1 cellular context compared by ENCODE assay signal in the genomic region with DNA sequence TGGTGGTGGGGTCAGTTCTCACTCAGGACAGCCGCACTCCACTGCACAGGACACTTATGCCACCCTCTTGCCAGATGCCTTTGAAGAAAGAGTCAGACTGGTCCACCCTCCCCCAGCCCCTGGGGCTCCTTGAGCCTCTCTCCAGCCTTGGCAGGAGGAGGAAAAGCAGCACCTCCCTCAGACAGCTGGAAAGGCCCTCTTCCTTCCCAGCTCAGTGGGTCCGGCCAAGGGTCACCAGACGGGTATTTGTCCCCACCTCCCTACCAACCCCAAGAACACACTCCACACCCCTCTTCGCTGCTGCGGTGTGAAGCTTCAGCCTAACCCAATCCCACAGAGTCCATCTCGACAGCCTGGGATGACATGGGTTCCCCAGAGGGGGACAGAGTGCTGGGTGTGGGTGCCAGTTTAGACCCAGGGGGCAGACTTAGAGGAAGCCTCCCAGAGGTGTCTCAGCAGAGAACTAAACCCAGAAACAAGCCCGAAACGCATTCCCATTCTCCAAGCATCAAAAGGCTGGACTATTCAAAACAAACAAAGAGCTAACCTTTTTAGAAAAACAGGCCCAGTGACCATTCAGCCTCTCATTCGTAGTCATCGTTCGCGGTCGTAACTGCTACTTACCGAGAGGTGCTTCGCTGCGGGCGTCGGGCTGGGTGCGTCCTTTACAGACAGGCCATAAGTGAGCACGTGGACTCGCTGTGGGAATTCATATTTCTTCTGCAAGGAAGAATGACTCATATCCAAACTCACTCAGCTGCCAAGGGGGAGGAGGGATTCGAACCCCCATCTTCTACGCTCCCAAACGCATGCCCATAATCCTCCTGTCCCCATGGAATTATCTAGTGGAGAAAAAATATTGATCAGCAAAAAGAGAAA.
TF ChIP-seq lines count a peak whose summit lies in the region.

No MANE protein-coding gene starts in this region.

TF ChIP-seq in K562, 482 proteins besides CTCF, POLR2A, EP300 and RAD21 (continued from another document and continues in another):
- TF ChIP-seq, protein P1, sequence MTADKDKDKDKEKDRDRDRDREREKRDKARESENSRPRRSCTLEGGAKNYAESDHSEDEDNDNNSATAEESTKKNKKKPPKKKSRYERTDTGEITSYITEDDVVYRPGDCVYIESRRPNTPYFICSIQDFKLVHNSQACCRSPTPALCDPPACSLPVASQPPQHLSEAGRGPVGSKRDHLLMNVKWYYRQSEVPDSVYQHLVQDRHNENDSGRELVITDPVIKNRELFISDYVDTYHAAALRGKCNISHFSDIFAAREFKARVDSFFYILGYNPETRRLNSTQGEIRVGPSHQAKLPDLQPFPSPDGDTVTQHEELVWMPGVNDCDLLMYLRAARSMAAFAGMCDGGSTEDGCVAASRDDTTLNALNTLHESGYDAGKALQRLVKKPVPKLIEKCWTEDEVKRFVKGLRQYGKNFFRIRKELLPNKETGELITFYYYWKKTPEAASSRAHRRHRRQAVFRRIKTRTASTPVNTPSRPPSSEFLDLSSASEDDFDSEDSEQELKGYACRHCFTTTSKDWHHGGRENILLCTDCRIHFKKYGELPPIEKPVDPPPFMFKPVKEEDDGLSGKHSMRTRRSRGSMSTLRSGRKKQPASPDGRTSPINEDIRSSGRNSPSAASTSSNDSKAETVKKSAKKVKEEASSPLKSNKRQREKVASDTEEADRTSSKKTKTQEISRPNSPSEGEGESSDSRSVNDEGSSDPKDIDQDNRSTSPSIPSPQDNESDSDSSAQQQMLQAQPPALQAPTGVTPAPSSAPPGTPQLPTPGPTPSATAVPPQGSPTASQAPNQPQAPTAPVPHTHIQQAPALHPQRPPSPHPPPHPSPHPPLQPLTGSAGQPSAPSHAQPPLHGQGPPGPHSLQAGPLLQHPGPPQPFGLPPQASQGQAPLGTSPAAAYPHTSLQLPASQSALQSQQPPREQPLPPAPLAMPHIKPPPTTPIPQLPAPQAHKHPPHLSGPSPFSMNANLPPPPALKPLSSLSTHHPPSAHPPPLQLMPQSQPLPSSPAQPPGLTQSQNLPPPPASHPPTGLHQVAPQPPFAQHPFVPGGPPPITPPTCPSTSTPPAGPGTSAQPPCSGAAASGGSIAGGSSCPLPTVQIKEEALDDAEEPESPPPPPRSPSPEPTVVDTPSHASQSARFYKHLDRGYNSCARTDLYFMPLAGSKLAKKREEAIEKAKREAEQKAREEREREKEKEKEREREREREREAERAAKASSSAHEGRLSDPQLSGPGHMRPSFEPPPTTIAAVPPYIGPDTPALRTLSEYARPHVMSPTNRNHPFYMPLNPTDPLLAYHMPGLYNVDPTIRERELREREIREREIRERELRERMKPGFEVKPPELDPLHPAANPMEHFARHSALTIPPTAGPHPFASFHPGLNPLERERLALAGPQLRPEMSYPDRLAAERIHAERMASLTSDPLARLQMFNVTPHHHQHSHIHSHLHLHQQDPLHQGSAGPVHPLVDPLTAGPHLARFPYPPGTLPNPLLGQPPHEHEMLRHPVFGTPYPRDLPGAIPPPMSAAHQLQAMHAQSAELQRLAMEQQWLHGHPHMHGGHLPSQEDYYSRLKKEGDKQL (CRISPR knock-in tag; IDR thresholded peaks at IDR 0.05; ENCODE audit: borderline replicate concordance) = no peak
- TF ChIP-seq TAF7 (tag; IDR thresholded peaks at IDR 0.05) (no peak), STAT5A (IDR thresholded peaks at IDR 0.05; ENCODE audit: borderline replicate concordance, low read length) (no peak), L3MBTL2 (IDR thresholded peaks at IDR 0.05) (peak; percentile 91), ZNF696 (CRISPR knock-in tag; conservative IDR thresholded peaks at IDR 0.05) (no peak), CREB1 (IDR thresholded peaks at IDR 0.05) (no peak), CREB1 (CRISPR knock-in tag; IDR thresholded peaks at IDR 0.05) (no peak), ZC3H8 (IDR thresholded peaks at IDR 0.05) (no peak), HEY1 (CRISPR knock-in tag; IDR thresholded peaks at IDR 0.05; ENCODE audit: borderline replicate concordance) (no peak), NEUROD1 (IDR thresholded peaks at IDR 0.05; ENCODE audit: borderline replicate concordance, low read depth, low read length, partially characterized antibody) (no peak), NCOA4 (IDR thresholded peaks at IDR 0.05; ENCODE audit: partially characterized antibody) (no peak), ZNF184 (CRISPR knock-in tag; IDR thresholded peaks at IDR 0.05) (no peak), CBX5 (IDR thresholded peaks at IDR 0.05; ENCODE audit: borderline replicate concordance, low read depth) (no peak)
- TF ChIP-seq, protein P2, sequence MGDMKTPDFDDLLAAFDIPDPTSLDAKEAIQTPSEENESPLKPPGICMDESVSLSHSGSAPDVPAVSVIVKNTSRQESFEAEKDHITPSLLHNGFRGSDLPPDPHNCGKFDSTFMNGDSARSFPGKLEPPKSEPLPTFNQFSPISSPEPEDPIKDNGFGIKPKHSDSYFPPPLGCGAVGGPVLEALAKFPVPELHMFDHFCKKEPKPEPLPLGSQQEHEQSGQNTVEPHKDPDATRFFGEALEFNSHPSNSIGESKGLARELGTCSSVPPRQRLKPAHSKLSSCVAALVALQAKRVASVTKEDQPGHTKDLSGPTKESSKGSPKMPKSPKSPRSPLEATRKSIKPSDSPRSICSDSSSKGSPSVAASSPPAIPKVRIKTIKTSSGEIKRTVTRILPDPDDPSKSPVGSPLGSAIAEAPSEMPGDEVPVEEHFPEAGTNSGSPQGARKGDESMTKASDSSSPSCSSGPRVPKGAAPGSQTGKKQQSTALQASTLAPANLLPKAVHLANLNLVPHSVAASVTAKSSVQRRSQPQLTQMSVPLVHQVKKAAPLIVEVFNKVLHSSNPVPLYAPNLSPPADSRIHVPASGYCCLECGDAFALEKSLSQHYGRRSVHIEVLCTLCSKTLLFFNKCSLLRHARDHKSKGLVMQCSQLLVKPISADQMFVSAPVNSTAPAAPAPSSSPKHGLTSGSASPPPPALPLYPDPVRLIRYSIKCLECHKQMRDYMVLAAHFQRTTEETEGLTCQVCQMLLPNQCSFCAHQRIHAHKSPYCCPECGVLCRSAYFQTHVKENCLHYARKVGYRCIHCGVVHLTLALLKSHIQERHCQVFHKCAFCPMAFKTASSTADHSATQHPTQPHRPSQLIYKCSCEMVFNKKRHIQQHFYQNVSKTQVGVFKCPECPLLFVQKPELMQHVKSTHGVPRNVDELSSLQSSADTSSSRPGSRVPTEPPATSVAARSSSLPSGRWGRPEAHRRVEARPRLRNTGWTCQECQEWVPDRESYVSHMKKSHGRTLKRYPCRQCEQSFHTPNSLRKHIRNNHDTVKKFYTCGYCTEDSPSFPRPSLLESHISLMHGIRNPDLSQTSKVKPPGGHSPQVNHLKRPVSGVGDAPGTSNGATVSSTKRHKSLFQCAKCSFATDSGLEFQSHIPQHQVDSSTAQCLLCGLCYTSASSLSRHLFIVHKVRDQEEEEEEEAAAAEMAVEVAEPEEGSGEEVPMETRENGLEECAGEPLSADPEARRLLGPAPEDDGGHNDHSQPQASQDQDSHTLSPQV (IDR thresholded peaks at IDR 0.05) = no peak
- TF ChIP-seq, protein P3, sequence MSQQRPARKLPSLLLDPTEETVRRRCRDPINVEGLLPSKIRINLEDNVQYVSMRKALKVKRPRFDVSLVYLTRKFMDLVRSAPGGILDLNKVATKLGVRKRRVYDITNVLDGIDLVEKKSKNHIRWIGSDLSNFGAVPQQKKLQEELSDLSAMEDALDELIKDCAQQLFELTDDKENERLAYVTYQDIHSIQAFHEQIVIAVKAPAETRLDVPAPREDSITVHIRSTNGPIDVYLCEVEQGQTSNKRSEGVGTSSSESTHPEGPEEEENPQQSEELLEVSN (IDR thresholded peaks at IDR 0.05; ENCODE audit: borderline replicate concordance in 1 of 2, extremely low read depth in 1 of 2, insufficient read depth in 1 of 2, insufficient read length in 1 of 2, low read depth in 1 of 2, low read length in 1 of 2, poor library complexity in 1 of 2, severe bottlenecking in 1 of 2) = peak in 1 of 2 experiments; percentile 70
- TF ChIP-seq, protein P4, sequence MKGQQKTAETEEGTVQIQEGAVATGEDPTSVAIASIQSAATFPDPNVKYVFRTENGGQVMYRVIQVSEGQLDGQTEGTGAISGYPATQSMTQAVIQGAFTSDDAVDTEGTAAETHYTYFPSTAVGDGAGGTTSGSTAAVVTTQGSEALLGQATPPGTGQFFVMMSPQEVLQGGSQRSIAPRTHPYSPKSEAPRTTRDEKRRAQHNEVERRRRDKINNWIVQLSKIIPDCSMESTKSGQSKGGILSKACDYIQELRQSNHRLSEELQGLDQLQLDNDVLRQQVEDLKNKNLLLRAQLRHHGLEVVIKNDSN (CRISPR knock-in tag; IDR thresholded peaks at IDR 0.05) = 0 out of 2 replicates have a peak, but pooled peaks have one; percentile 20
- TF ChIP-seq, protein P5, sequence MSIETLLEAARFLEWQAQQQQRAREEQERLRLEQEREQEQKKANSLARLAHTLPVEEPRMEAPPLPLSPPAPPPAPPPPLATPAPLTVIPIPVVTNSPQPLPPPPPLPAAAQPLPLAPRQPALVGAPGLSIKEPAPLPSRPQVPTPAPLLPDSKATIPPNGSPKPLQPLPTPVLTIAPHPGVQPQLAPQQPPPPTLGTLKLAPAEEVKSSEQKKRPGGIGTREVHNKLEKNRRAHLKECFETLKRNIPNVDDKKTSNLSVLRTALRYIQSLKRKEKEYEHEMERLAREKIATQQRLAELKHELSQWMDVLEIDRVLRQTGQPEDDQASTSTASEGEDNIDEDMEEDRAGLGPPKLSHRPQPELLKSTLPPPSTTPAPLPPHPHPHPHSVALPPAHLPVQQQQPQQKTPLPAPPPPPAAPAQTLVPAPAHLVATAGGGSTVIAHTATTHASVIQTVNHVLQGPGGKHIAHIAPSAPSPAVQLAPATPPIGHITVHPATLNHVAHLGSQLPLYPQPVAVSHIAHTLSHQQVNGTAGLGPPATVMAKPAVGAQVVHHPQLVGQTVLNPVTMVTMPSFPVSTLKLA (conservative IDR thresholded peaks at IDR 0.05) = 0 out of 4 replicates have a peak, but pooled peaks of 1 of the 2 experiments have one; percentile 26
- TF ChIP-seq, protein P6, sequence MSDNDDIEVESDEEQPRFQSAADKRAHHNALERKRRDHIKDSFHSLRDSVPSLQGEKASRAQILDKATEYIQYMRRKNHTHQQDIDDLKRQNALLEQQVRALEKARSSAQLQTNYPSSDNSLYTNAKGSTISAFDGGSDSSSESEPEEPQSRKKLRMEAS (CRISPR knock-in tag; IDR thresholded peaks at IDR 0.05) = 0 out of 2 replicates have a peak, but pooled peaks have one; percentile 24
- TF ChIP-seq, protein P7, sequence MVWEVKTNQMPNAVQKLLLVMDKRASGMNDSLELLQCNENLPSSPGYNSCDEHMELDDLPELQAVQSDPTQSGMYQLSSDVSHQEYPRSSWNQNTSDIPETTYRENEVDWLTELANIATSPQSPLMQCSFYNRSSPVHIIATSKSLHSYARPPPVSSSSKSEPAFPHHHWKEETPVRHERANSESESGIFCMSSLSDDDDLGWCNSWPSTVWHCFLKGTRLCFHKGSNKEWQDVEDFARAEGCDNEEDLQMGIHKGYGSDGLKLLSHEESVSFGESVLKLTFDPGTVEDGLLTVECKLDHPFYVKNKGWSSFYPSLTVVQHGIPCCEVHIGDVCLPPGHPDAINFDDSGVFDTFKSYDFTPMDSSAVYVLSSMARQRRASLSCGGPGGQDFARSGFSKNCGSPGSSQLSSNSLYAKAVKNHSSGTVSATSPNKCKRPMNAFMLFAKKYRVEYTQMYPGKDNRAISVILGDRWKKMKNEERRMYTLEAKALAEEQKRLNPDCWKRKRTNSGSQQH (CRISPR knock-in tag; IDR thresholded peaks at IDR 0.05) = no peak
- TF ChIP-seq, protein P8, sequence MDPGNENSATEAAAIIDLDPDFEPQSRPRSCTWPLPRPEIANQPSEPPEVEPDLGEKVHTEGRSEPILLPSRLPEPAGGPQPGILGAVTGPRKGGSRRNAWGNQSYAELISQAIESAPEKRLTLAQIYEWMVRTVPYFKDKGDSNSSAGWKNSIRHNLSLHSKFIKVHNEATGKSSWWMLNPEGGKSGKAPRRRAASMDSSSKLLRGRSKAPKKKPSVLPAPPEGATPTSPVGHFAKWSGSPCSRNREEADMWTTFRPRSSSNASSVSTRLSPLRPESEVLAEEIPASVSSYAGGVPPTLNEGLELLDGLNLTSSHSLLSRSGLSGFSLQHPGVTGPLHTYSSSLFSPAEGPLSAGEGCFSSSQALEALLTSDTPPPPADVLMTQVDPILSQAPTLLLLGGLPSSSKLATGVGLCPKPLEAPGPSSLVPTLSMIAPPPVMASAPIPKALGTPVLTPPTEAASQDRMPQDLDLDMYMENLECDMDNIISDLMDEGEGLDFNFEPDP (CRISPR knock-in tag; IDR thresholded peaks at IDR 0.05) = no peak
